ENCODE assay signal across 17 cellular contexts in genomic region chr17:78027121-78027520, GRCh38.
DNase-seq lines count a peak whose midpoint lies in the region; ATAC-seq and TF ChIP-seq lines count a peak whose summit lies in the region.
"Had no signal": no experiment of that assay in that cellular context is flagged by ENCODE, and none has a peak within 500 bp of the region (broad histone marks: within the 10 kb centered on the region; RNA-seq: fewer than 3 reads in every experiment).

No MANE protein-coding gene starts in this region.

- H3K9me2 ChIP-seq in MM.1S (replicated peaks; ENCODE audit: insufficient read depth, low read length) = no peaks in the 10 kb centered on the region

- peak overlapping the region in 3 of 12 donors; percentile 11 to 37 (median 22) for H3K27ac ChIP-seq in heart left ventricle
- no peak overlapping the region for H3K27ac ChIP-seq in MM.1S (ENCODE audit: low read length)
- H3K27ac ChIP-seq: A549 had no signal

- H3K27me3 ChIP-seq in heart left ventricle = no peaks in the 10 kb centered on the region
- H3K27me3 ChIP-seq in MM.1S (replicated peaks; ENCODE audit: insufficient read depth, low read length) = no peaks in the 10 kb centered on the region; the same call in 1 of the 2 replicates

- H3K36me3 ChIP-seq in heart left ventricle (peaks cover 0 to 32% (median 8%) of the 10 kb centered on the region in 9 donors), MM.1S (replicated peaks; ENCODE audit: insufficient read depth, low read length) (no peaks in the 10 kb centered on the region)
- H3K36me3 ChIP-seq: HAP-1 had no signal

- H3K79me2 ChIP-seq in MM.1S (ENCODE audit: low read length) = no peaks in the 10 kb centered on the region

- 62 to 75% (median 69%) methylated on average over 2 of the region's 2 CpGs for WGBS in heart left ventricle, 4 donors

- H3K4me2 ChIP-seq in MM.1S (ENCODE audit: low read depth, low read length) = no peak overlapping the region
- H3K4me2 ChIP-seq: A549 had no signal

- peak overlapping the region; percentile 56 for H3K27ac Mint-ChIP-seq in activated naive CD4-positive, alpha-beta T cell treated with anti-CD3 and anti-CD28 coated beads, Interleukin-2, amount 50 U/mL, for 24 hours
- H3K27ac Mint-ChIP-seq in activated naive CD4-positive, alpha-beta T cell treated with anti-CD3 and anti-CD28 coated beads for 36 hours = no peak overlapping the region
- H3K27ac Mint-ChIP-seq in neural crest cell (ENCODE audit: unreplicated experiment) (peak overlapping the region; percentile 79), mesothelial cell of epicardium (no peak overlapping the region)

- no peak overlapping the region for H3K4me3 ChIP-seq in heart left ventricle
- no peak overlapping the region for H3K4me3 ChIP-seq in MM.1S (ENCODE audit: low read length)
- H3K4me3 ChIP-seq: A549, HAP-1 had no signal

- DNase-seq in activated naive CD4-positive, alpha-beta T cell treated with anti-CD3 and anti-CD28 coated beads for 36 hours = no peak
- DNase-seq in NCI-H774 (lab: John Stamatoyannopoulos, UW) (peak; percentile 13), heart left ventricle (no peak), neural crest cell (ENCODE audit: low read depth, low spot score) (no peak), glomerular visceral epithelial cell (ENCODE audit: extremely low spot score) (no peak), mesothelial cell of epicardium (ENCODE audit: low spot score in 2 of 2, unreplicated experiment in 2 of 2) (no peak), MM.1S (no peak)
- DNase-seq: DMS79, IMR-90, NCI-H1436, NCI-H2081 treated with DMSO at 0.1 percent for 48 hours, NCI-H526, SIG-M5 had no signal

- ATAC-seq in heart left ventricle = peak; percentile 45 to 72 (median 56)
- ATAC-seq: A549 had no signal

- H3K4me1 ChIP-seq in heart left ventricle (peaks cover 0 to 31% (median 16%) of the 10 kb centered on the region in 12 donors), MM.1S (ENCODE audit: low read length) (peaks cover 9% of the 10 kb centered on the region)
- H3K4me1 ChIP-seq: A549 had no signal

- no peaks in the 10 kb centered on the region for H3K9me3 ChIP-seq in heart left ventricle
- no peaks in the 10 kb centered on the region for H3K9me3 ChIP-seq in MM.1S (replicated peaks; ENCODE audit: insufficient read depth, low read length)
- H3K9me3 ChIP-seq: A549, HAP-1 had no signal

- peaks cover 3% of the 10 kb centered on the region for H3K36me3 Mint-ChIP-seq in activated naive CD4-positive, alpha-beta T cell treated with anti-CD3 and anti-CD28 coated beads, Interleukin-2, amount 50 U/mL, for 24 hours
- H3K36me3 Mint-ChIP-seq in activated naive CD4-positive, alpha-beta T cell treated with anti-CD3 and anti-CD28 coated beads for 36 hours (ENCODE audit: low read depth) = peaks cover 1% of the 10 kb centered on the region
- H3K36me3 Mint-ChIP-seq in neural crest cell (ENCODE audit: low read depth) = peaks cover under 1% of the 10 kb centered on the region
- no peaks in the 10 kb centered on the region for H3K36me3 Mint-ChIP-seq in mesothelial cell of epicardium

- intact Hi-C loops in activated naive CD4-positive, alpha-beta T cell treated with anti-CD3 and anti-CD28 coated beads for 36 hours (cut with micrococcal nuclease) = no loop called here
- intact Hi-C loops in heart left ventricle (cut with DNase I) = loop anchor here in 4 of 10 donors (5.0 to 10.0 kb wide), 2 partner anchors 55 to 58 kb away; no protein-coding TSS in a partner anchor

- H3F3A ChIP-seq in MM.1S (ENCODE audit: insufficient read depth, low read length) = peaks cover 5% of the 10 kb centered on the region

- CTCF ChIA-PET in activated naive CD4-positive, alpha-beta T cell treated with anti-CD3 and anti-CD28 coated beads for 36 hours (lab: Charles Lee) = interaction anchor here (1.1 to 1.5 kb wide), 2 partner anchors 14 to 39 kb away, joined by 3 read pairs; no protein-coding TSS in a partner anchor

- H4K20me1 ChIP-seq in MM.1S (ENCODE audit: insufficient read depth, low read length) = no peaks in the 10 kb centered on the region

- TF ChIP-seq CTCF in heart left ventricle (IDR thresholded peaks at IDR 0.05) = no peak
- TF ChIP-seq CTCF in neural crest cell (conservative IDR thresholded peaks at IDR 0.05) = no peak
- TF ChIP-seq CTCF in mesothelial cell of epicardium (IDR thresholded peaks at IDR 0.05; ENCODE audit: unreplicated experiment) = no peak
- no peak for TF ChIP-seq CTCF in MM.1S (IDR thresholded peaks at IDR 0.05; ENCODE audit: low read length)

- TF ChIP-seq POLR2A in heart left ventricle (IDR thresholded peaks at IDR 0.05) = no peak

- no peak overlapping the region for H3K4me3 Mint-ChIP-seq in activated naive CD4-positive, alpha-beta T cell treated with anti-CD3 and anti-CD28 coated beads, Interleukin-2, amount 50 U/mL, for 24 hours
- H3K4me3 Mint-ChIP-seq in activated naive CD4-positive, alpha-beta T cell treated with anti-CD3 and anti-CD28 coated beads for 36 hours = no peak overlapping the region
- H3K4me3 Mint-ChIP-seq in neural crest cell (no peak overlapping the region), mesothelial cell of epicardium (no peak overlapping the region)
- H3K4me3 Mint-ChIP-seq: CD14-positive monocyte had no signal

- no peaks in the 10 kb centered on the region for H3K9me3 Mint-ChIP-seq in activated naive CD4-positive, alpha-beta T cell treated with anti-CD3 and anti-CD28 coated beads, Interleukin-2, amount 50 U/mL, for 24 hours
- no peaks in the 10 kb centered on the region for H3K9me3 Mint-ChIP-seq in activated naive CD4-positive, alpha-beta T cell treated with anti-CD3 and anti-CD28 coated beads for 36 hours
- H3K9me3 Mint-ChIP-seq in neural crest cell (no peaks in the 10 kb centered on the region), mesothelial cell of epicardium (no peaks in the 10 kb centered on the region)

- H2AFZ ChIP-seq in MM.1S (ENCODE audit: low read length) = no peak overlapping the region

- no peaks in the 10 kb centered on the region for H3K27me3 Mint-ChIP-seq in activated naive CD4-positive, alpha-beta T cell treated with anti-CD3 and anti-CD28 coated beads, Interleukin-2, amount 50 U/mL, for 24 hours
- no peaks in the 10 kb centered on the region for H3K27me3 Mint-ChIP-seq in activated naive CD4-positive, alpha-beta T cell treated with anti-CD3 and anti-CD28 coated beads for 36 hours (ENCODE audit: low read depth)
- H3K27me3 Mint-ChIP-seq in neural crest cell (ENCODE audit: low read depth) (no peaks in the 10 kb centered on the region), mesothelial cell of epicardium (ENCODE audit: low read depth) (no peaks in the 10 kb centered on the region)

- H3K4me1 Mint-ChIP-seq in activated naive CD4-positive, alpha-beta T cell treated with anti-CD3 and anti-CD28 coated beads, Interleukin-2, amount 50 U/mL, for 24 hours = peaks cover 41% of the 10 kb centered on the region
- peaks cover 24% of the 10 kb centered on the region for H3K4me1 Mint-ChIP-seq in activated naive CD4-positive, alpha-beta T cell treated with anti-CD3 and anti-CD28 coated beads for 36 hours (ENCODE audit: low read depth)
- H3K4me1 Mint-ChIP-seq in neural crest cell (no peaks in the 10 kb centered on the region), mesothelial cell of epicardium (no peaks in the 10 kb centered on the region)

- H3K9ac ChIP-seq in MM.1S (ENCODE audit: low read length) = no peak overlapping the region

Comparison
In these comparisons a context has a peak if more than half of its experiments do, and no peak if none do; other contexts are left out.
1. H3K27ac Mint-ChIP-seq: peak in activated naive CD4-positive, alpha-beta T cell treated with anti-CD3 and anti-CD28 coated beads, Interleukin-2, amount 50 U/mL, for 24 hours (single experiment) and neural crest cell (single experiment); none in activated naive CD4-positive, alpha-beta T cell treated with anti-CD3 and anti-CD28 coated beads for 36 hours (single experiment) and mesothelial cell of epicardium (single experiment).